In the genomic region with DNA sequence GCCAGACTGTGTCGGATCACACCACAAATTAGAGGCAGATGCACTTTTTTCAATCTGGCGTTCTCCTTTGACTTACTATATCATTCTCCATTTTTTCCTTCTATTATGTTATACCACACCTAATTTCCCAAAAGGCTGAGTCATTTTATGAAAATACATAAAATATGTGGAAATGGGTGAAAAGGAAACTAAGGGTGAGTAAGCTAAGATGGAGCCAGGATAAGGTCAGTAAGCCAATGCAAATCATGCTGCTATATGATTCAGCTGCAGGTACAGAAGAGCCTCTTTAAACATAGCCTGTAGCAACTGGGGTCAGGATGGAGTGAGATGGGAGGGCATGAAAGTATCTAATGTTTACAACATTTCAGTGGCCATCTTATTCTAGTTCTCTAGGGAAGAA, we compare ENCODE assay signal across 19 cellular contexts.
DNase-seq lines count a peak whose midpoint lies in the region; ATAC-seq and TF ChIP-seq lines count a peak whose summit lies in the region.
"Had no signal": no experiment of that assay in that cellular context is flagged by ENCODE, and none has a peak within 500 bp of the region (broad histone marks: within the 10 kb centered on the region; RNA-seq: fewer than 3 reads in every experiment).

No MANE protein-coding gene starts in this region.

- H3K27ac ChIP-seq in epithelial cell of prostate: peak overlapping the region; percentile 85
- H3K27ac ChIP-seq: tibial artery had no signal

- H3K27me3 Mint-ChIP-seq in osteocyte (ENCODE audit: unreplicated experiment): no peaks in the 10 kb centered on the region
- H3K27me3 Mint-ChIP-seq in stimulated activated naive CD8-positive, alpha-beta T cell treated with anti-CD3 and anti-CD28 coated beads, Interleukin-15, amount 100 ng/mL, for 72 hours: no peaks in the 10 kb centered on the region
- no peaks in the 10 kb centered on the region for H3K27me3 Mint-ChIP-seq in stimulated activated naive B cell treated with anti-CD40 and anti-IgM and Interleukin-4, amounts not matched to agents 10 μg/mL and 1 μg/mL and 100 μg/mL, for 72 hours
- H3K27me3 Mint-ChIP-seq: CD4-positive, alpha-beta T cell; progenitor cell of endocrine pancreas had no signal

- no peak for TF ChIP-seq CTCF in osteocyte (IDR thresholded peaks at IDR 0.05)

- no peaks in the 10 kb centered on the region for H3K36me3 Mint-ChIP-seq in osteocyte (ENCODE audit: unreplicated experiment)
- H3K36me3 Mint-ChIP-seq in stimulated activated naive B cell treated with anti-CD40 and anti-IgM and Interleukin-4, amounts not matched to agents 10 μg/mL and 1 μg/mL and 100 μg/mL, for 72 hours: no peaks in the 10 kb centered on the region
- H3K36me3 Mint-ChIP-seq: activated naive CD4-positive, alpha-beta T cell treated with anti-CD3 and anti-CD28 coated beads, Interleukin-2, amount 50 U/mL, for 72 hours had no signal

- H3K9me3 Mint-ChIP-seq in osteocyte (ENCODE audit: unreplicated experiment): no peaks in the 10 kb centered on the region
- no peaks in the 10 kb centered on the region for H3K9me3 Mint-ChIP-seq in stimulated activated naive CD8-positive, alpha-beta T cell treated with anti-CD3 and anti-CD28 coated beads, Interleukin-15, amount 100 ng/mL, for 72 hours
- no peaks in the 10 kb centered on the region for H3K9me3 Mint-ChIP-seq in stimulated activated naive B cell treated with anti-CD40 and anti-IgM and Interleukin-4, amounts not matched to agents 10 μg/mL and 1 μg/mL and 100 μg/mL, for 72 hours
- H3K9me3 Mint-ChIP-seq: activated naive CD4-positive, alpha-beta T cell treated with anti-CD3 and anti-CD28 coated beads, Interleukin-2, amount 50 U/mL, for 72 hours; activated T-helper 1 cell treated with anti-CD3 and anti-CD28 coated beads, Interleukin-12 subunit alpha, Interleukin-12 subunit beta, Interleukin-2, Interleukin-4 antibody, amounts not matched to agents 30 ng/mL and 10 ng/mL and 1 ng/mL, durations not matched to agents 14 hours and 24 hours and 36 hours; CD4-positive, alpha-beta T cell had no signal

- DNase-seq in HPDE6-E6E7 (ENCODE audit: extremely low spot score): peak; percentile 45
- peak; percentile 62 for DNase-seq in epithelial cell of prostate (ENCODE audit: low read depth, low spot score)
- no peak for DNase-seq in osteocyte (ENCODE audit: extremely low spot score, unreplicated experiment)
- DNase-seq in AG08396 (ENCODE audit: low spot score): no peak
- no peak for DNase-seq in stimulated activated naive CD8-positive, alpha-beta T cell treated with anti-CD3 and anti-CD28 coated beads, Interleukin-15, amount 100 ng/mL, for 72 hours
- no peak for DNase-seq in NCI-H774 (lab: John Stamatoyannopoulos, UW)
- no peak for DNase-seq in stimulated activated naive B cell treated with anti-CD40 and anti-IgM and Interleukin-4, amounts not matched to agents 10 μg/mL and 1 μg/mL and 100 μg/mL, for 72 hours
- DNase-seq: CD4-positive, alpha-beta T cell; NCI-H1694; NCI-H446; stimulated activated CD4-positive, alpha-beta T cell treated with anti-CD3 and anti-CD28 coated beads, Interleukin-2, amount 100 ng/mL, for 48 hours; stimulated activated naive CD8-positive, alpha-beta T cell treated with anti-CD3 and anti-CD28 coated beads, Interleukin-15, Interleukin-2, amounts not matched to agents 100 U/mL and 50 U/mL, for 24 hours; tibial artery had no signal

- ATAC-seq in SK-N-SH treated with all-trans-retinoic acid at 6 μM for 48 hours: peak; percentile 21; the same call in 1 of the 3 replicates
- no peak for ATAC-seq in stimulated activated naive CD8-positive, alpha-beta T cell treated with anti-CD3 and anti-CD28 coated beads, Interleukin-15, amount 100 ng/mL, for 72 hours
- no peak for ATAC-seq in stimulated activated naive B cell treated with anti-CD40 and anti-IgM and Interleukin-4, amounts not matched to agents 10 μg/mL and 1 μg/mL and 100 μg/mL, for 72 hours (replicated peaks)
- ATAC-seq: activated naive CD4-positive, alpha-beta T cell treated with anti-CD3 and anti-CD28 coated beads, Interleukin-2, amount 50 U/mL, for 72 hours; GM12878; K562; stimulated activated naive CD8-positive, alpha-beta T cell treated with anti-CD3 and anti-CD28 coated beads, Interleukin-15, Interleukin-2, amounts not matched to agents 100 U/mL and 50 U/mL, for 24 hours had no signal

- H3K4me3 Mint-ChIP-seq in osteocyte (ENCODE audit: unreplicated experiment): no peak overlapping the region
- H3K4me3 Mint-ChIP-seq in stimulated activated naive CD8-positive, alpha-beta T cell treated with anti-CD3 and anti-CD28 coated beads, Interleukin-15, amount 100 ng/mL, for 72 hours: no peak overlapping the region
- no peak overlapping the region for H3K4me3 Mint-ChIP-seq in stimulated activated naive B cell treated with anti-CD40 and anti-IgM and Interleukin-4, amounts not matched to agents 10 μg/mL and 1 μg/mL and 100 μg/mL, for 72 hours
- H3K4me3 Mint-ChIP-seq: activated T-helper 1 cell treated with anti-CD3 and anti-CD28 coated beads, Interleukin-12 subunit alpha, Interleukin-12 subunit beta, Interleukin-2, Interleukin-4 antibody, amounts not matched to agents 30 ng/mL and 10 ng/mL and 1 ng/mL, durations not matched to agents 14 hours and 24 hours and 36 hours; CD4-positive, alpha-beta T cell had no signal

- H3K27ac Mint-ChIP-seq in osteocyte (ENCODE audit: unreplicated experiment): peak overlapping the region; percentile 19
- H3K27ac Mint-ChIP-seq in stimulated activated naive CD8-positive, alpha-beta T cell treated with anti-CD3 and anti-CD28 coated beads, Interleukin-15, amount 100 ng/mL, for 72 hours: no peak overlapping the region
- H3K27ac Mint-ChIP-seq in stimulated activated naive B cell treated with anti-CD40 and anti-IgM and Interleukin-4, amounts not matched to agents 10 μg/mL and 1 μg/mL and 100 μg/mL, for 72 hours: no peak overlapping the region
- H3K27ac Mint-ChIP-seq: activated naive CD4-positive, alpha-beta T cell treated with anti-CD3 and anti-CD28 coated beads, Interleukin-2, amount 50 U/mL, for 72 hours; activated T-helper 1 cell treated with anti-CD3 and anti-CD28 coated beads, Interleukin-12 subunit alpha, Interleukin-12 subunit beta, Interleukin-2, Interleukin-4 antibody, amounts not matched to agents 30 ng/mL and 10 ng/mL and 1 ng/mL, durations not matched to agents 14 hours and 24 hours and 36 hours; CD4-positive, alpha-beta T cell; progenitor cell of endocrine pancreas had no signal

- peaks cover 15% of the 10 kb centered on the region for H3K4me1 Mint-ChIP-seq in osteocyte (ENCODE audit: unreplicated experiment)
- no peaks in the 10 kb centered on the region for H3K4me1 Mint-ChIP-seq in stimulated activated naive CD8-positive, alpha-beta T cell treated with anti-CD3 and anti-CD28 coated beads, Interleukin-15, amount 100 ng/mL, for 72 hours
- H3K4me1 Mint-ChIP-seq in stimulated activated naive B cell treated with anti-CD40 and anti-IgM and Interleukin-4, amounts not matched to agents 10 μg/mL and 1 μg/mL and 100 μg/mL, for 72 hours: no peaks in the 10 kb centered on the region

TF ChIP-seq in SK-N-SH treated with all-trans-retinoic acid at 6 μM for 48 hours, 23 proteins besides CTCF, POLR2A, EP300 and RAD21 (continues in another document):
- TF ChIP-seq ARNTL (CRISPR knock-in tag; IDR thresholded peaks at IDR 0.05; ENCODE audit: borderline replicate concordance, low read depth): no peak
- no peak for TF ChIP-seq ZNF565 (CRISPR knock-in tag; conservative IDR thresholded peaks at IDR 0.05; ENCODE audit: low read depth)
- TF ChIP-seq CSDC2 (CRISPR knock-in tag; IDR thresholded peaks at IDR 0.05): no peak
- TF ChIP-seq TCF4 (CRISPR knock-in tag; IDR thresholded peaks at IDR 0.05; ENCODE audit: borderline replicate concordance): no peak
- TF ChIP-seq, protein P1, sequence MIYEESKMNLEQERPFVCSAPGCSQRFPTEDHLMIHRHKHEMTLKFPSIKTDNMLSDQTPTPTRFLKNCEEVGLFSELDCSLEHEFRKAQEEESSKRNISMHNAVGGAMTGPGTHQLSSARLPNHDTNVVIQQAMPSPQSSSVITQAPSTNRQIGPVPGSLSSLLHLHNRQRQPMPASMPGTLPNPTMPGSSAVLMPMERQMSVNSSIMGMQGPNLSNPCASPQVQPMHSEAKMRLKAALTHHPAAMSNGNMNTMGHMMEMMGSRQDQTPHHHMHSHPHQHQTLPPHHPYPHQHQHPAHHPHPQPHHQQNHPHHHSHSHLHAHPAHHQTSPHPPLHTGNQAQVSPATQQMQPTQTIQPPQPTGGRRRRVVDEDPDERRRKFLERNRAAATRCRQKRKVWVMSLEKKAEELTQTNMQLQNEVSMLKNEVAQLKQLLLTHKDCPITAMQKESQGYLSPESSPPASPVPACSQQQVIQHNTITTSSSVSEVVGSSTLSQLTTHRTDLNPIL (CRISPR knock-in tag; IDR thresholded peaks at IDR 0.05; ENCODE audit: low read depth): no peak
- TF ChIP-seq ZC3H10 (CRISPR knock-in tag; IDR thresholded peaks at IDR 0.05): no peak
- TF ChIP-seq PPARA (CRISPR knock-in tag; IDR thresholded peaks at IDR 0.05; ENCODE audit: borderline replicate concordance): no peak
- no peak for TF ChIP-seq TOX (CRISPR knock-in tag; IDR thresholded peaks at IDR 0.05; ENCODE audit: borderline replicate concordance)
- TF ChIP-seq BACH2 (CRISPR knock-in tag; IDR thresholded peaks at IDR 0.05; ENCODE audit: borderline replicate concordance): no peak
- no peak for TF ChIP-seq ISL1 (CRISPR knock-in tag; IDR thresholded peaks at IDR 0.05)
- no peak for TF ChIP-seq RARB (CRISPR knock-in tag; IDR thresholded peaks at IDR 0.05)
- no peak for TF ChIP-seq GLIS3 (CRISPR knock-in tag; IDR thresholded peaks at IDR 0.05)
- TF ChIP-seq ZFP3 (CRISPR knock-in tag; IDR thresholded peaks at IDR 0.05): no peak
- TF ChIP-seq ESRRG (CRISPR knock-in tag; IDR thresholded peaks at IDR 0.05): no peak

Comparison
In these comparisons a context has a peak if more than half of its experiments do, and no peak if none do; other contexts are left out.
1. DNase-seq: peak in HPDE6-E6E7 (single experiment) and epithelial cell of prostate (single experiment); none in osteocyte (single experiment), AG08396 (single experiment), stimulated activated naive CD8-positive, alpha-beta T cell treated with anti-CD3 and anti-CD28 coated beads, Interleukin-15, amount 100 ng/mL, for 72 hours (0 of 2), NCI-H774 (single experiment) and stimulated activated naive B cell treated with anti-CD40 and anti-IgM and Interleukin-4, amounts not matched to agents 10 μg/mL and 1 μg/mL and 100 μg/mL, for 72 hours (single experiment).